8 cellular contexts compared by ENCODE assay signal in genomic region chr12:32502693-32503510, GRCh38.
DNase-seq lines count a peak whose midpoint lies in the region; ATAC-seq and TF ChIP-seq lines count a peak whose summit lies in the region.

No MANE protein-coding gene starts in this region.

- H3K27me3 ChIP-seq in right cardiac atrium (ENCODE audit: control insufficient read depth, insufficient read depth) (no peaks in the 10 kb centered on the region), skeletal muscle satellite cell (ENCODE audit: control insufficient read depth, insufficient read depth, low read length) (no peaks in the 10 kb centered on the region), colonic mucosa (no peaks in the 10 kb centered on the region)

- intact Hi-C loops in right cardiac atrium (cut with DNase I) (no loop called here), colonic mucosa (cut with DNase I) (no loop called here)

- H3K36me3 ChIP-seq in skeletal muscle satellite cell (ENCODE audit: insufficient read depth, low read length) (no peaks in the 10 kb centered on the region), colonic mucosa (no peaks in the 10 kb centered on the region)

- TF ChIP-seq CTCF in HFF-Myc (IDR thresholded peaks at IDR 0.05; ENCODE audit: low read depth, low read length, missing control alignments): no peak
- no peak for TF ChIP-seq CTCF in astrocyte of the cerebellum (IDR thresholded peaks at IDR 0.05; ENCODE audit: low read depth, low read length, missing control alignments)
- TF ChIP-seq CTCF in colonic mucosa (IDR thresholded peaks at IDR 0.05): no peak

- in situ Hi-C loops in astrocyte of the cerebellum (cut with HindIII; ENCODE audit: low sequenced_read_pairs): no loop called here

- peak overlapping the region; percentile 74 for H3K4me2 ChIP-seq in skeletal muscle satellite cell (ENCODE audit: low read length)

- peaks cover 13% of the 10 kb centered on the region for H3K4me1 ChIP-seq in right cardiac atrium (ENCODE audit: control insufficient read depth, insufficient read depth, low read length)
- H3K4me1 ChIP-seq in skeletal muscle satellite cell (ENCODE audit: control insufficient read depth, insufficient read depth, low read length): peaks cover 37% of the 10 kb centered on the region
- peaks cover 8% of the 10 kb centered on the region for H3K4me1 ChIP-seq in colonic mucosa

- WGBS in right cardiac atrium: 26% methylated on average over 3 of the region's 3 CpGs

- ATAC-seq in right cardiac atrium: peak; percentile 70 to 76
- ATAC-seq in GM21576 (IDR thresholded peaks at IDR 0.05; ENCODE audit: unreplicated experiment): no peak
- ATAC-seq in GM18505 (IDR thresholded peaks at IDR 0.05; ENCODE audit: unreplicated experiment): no peak

- H3K9ac ChIP-seq in skeletal muscle satellite cell (ENCODE audit: low read depth, low read length) (peak overlapping the region; percentile 59), colonic mucosa (ENCODE audit: low read depth in 2 of 2, low read length in 2 of 2) (no peak overlapping the region)

- H3K4me3 ChIP-seq in HFF-Myc (replicated peaks; ENCODE audit: low read depth, low read length) (peak overlapping the region; percentile 59), astrocyte of the cerebellum (ENCODE audit: low read depth, low read length) (peak overlapping the region; percentile 5), right cardiac atrium (ENCODE audit: low read length) (peak overlapping the region; percentile 43), skeletal muscle satellite cell (ENCODE audit: low read length) (peak overlapping the region; percentile 58), colonic mucosa (no peak overlapping the region)

- H3K27ac ChIP-seq in right cardiac atrium (ENCODE audit: low read length): no peak overlapping the region
- H3K27ac ChIP-seq in colonic mucosa: no peak overlapping the region

- no peaks in the 10 kb centered on the region for H3K9me3 ChIP-seq in right cardiac atrium (ENCODE audit: control insufficient read depth, low read length)
- H3K9me3 ChIP-seq in skeletal muscle satellite cell (replicated peaks; ENCODE audit: low read length): no peaks in the 10 kb centered on the region
- no peaks in the 10 kb centered on the region for H3K9me3 ChIP-seq in colonic mucosa

- no peak for DNase-seq in HFF-Myc (ENCODE audit: extremely low read depth, low read depth)
- DNase-seq in astrocyte of the cerebellum (ENCODE audit: low read depth): no peak
- DNase-seq in right cardiac atrium: no peak
- DNase-seq in colonic mucosa: no peak
- no peak for DNase-seq in occipital lobe (lab: John Stamatoyannopoulos, UW)

- TF ChIP-seq POLR2A in GM18505 (IDR thresholded peaks at IDR 0.05; ENCODE audit: borderline replicate concordance, extremely low read depth, insufficient read depth, insufficient read length): no peak

Comparison
In these comparisons a context has a peak if more than half of its experiments do, and no peak if none do; other contexts are left out.
1. ATAC-seq: peak in right cardiac atrium (2 of 2); none in GM21576 (single experiment) and GM18505 (single experiment).